In the genomic region with DNA sequence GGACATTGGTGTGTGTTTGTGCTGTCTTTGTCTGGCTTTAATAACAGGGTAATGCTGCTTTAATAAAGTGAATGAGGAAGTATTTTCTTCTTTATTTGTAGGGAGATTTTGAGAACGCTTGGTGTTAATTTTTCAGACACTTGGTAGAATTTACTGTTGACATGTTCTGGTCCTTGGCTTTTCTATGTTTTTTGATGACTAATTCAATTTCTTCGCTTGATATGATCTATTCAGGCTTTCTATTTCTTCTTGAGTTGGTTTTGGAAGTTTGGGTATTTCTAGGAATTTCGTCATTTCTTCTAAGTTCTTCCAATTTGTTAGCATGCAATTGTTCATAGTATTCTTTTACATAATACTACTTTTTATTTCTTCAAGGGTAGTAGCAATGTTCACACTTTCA, we compare ENCODE assay signal across 11 cellular contexts.
"Had no signal": no experiment of that assay in that cellular context is flagged by ENCODE, and none has a peak within 500 bp of the region (broad histone marks: within the 10 kb centered on the region; RNA-seq: fewer than 3 reads in every experiment).

No MANE protein-coding gene starts in this region.

- H3K36me3 ChIP-seq: HAP-1 had no signal

- DNase-seq: GM23248, GOT3, H7, H9, HCEC 1CT, HFFc6 had no signal

- FAIRE-seq: H1, H54 had no signal

- H3K4me3 ChIP-seq: GM23248, GM23338, HAP-1 had no signal

- H3K27ac ChIP-seq: GM23248 had no signal

- H3K9ac ChIP-seq: GM23248 had no signal

- H3K9me3 ChIP-seq: HAP-1 had no signal

- ATAC-seq: GM23338, HCT116 had no signal

- H2AFZ ChIP-seq: GM23248, GM23338 had no signal

- H3K4me2 ChIP-seq: GM23338 had no signal

- H3K4me1 ChIP-seq: HAP-1 had no signal
